ENCODE assay signal across 16 cellular contexts in the genomic region with DNA sequence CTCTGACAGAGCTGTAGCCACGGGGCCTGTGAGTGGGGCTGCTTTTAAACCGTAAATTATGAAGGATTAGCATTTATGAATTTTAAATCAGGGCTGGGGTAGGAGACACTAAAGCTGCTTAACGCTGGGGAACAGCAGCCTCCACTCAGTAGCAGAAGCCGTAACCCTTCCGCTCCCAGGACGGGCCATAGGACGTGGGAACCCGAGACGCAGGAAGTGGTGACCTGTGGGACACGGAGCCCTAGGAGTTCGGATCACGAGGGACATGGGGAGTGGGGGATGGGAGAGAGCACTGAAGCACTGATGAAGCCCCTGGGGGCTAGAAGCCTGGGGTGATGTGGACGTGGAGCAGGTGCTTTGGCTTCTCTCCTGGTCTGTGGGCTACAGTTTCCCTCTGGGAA.
DNase-seq lines count a peak whose midpoint lies in the region; ATAC-seq, FAIRE-seq and TF ChIP-seq lines count a peak whose summit lies in the region.
"Had no signal": no experiment of that assay in that cellular context is flagged by ENCODE, and none has a peak within 500 bp of the region (broad histone marks: within the 10 kb centered on the region; RNA-seq: fewer than 3 reads in every experiment).

No MANE protein-coding gene starts in this region.

- intact Hi-C loops in kidney (cut with DNase I) = no loop called here

- H3K9me3 Mint-ChIP-seq in GM23338 = no peaks in the 10 kb centered on the region; the same call in 2 of the 3 replicates
- H3K9me3 Mint-ChIP-seq in effector memory CD8-positive, alpha-beta T cell = no peaks in the 10 kb centered on the region

- no peak overlapping the region for H3K27ac Mint-ChIP-seq in GM23338
- H3K27ac Mint-ChIP-seq in effector memory CD8-positive, alpha-beta T cell = no peak overlapping the region

- H3K79me2 ChIP-seq in GM23338 (replicated peaks; ENCODE audit: insufficient read depth) = no peaks in the 10 kb centered on the region

- H3K9ac ChIP-seq in kidney (ENCODE audit: low read length in 2 of 2) = no peak overlapping the region
- H3K9ac ChIP-seq: KMS-11 had no signal

- no peaks in the 10 kb centered on the region for H4K20me1 ChIP-seq in GM23338 (replicated peaks; ENCODE audit: insufficient read depth)

- H3K27ac ChIP-seq in GM23338 (ENCODE audit: low read depth) (no peak overlapping the region), kidney (ENCODE audit: low read depth in 2 of 2, low read length in 2 of 2) (no peak overlapping the region)
- H3K27ac ChIP-seq: gastroesophageal sphincter, KMS-11, neutrophil, SJSA1 had no signal

- H3K4me1 ChIP-seq in GM23338 (ENCODE audit: insufficient read depth) (peaks cover 30% of the 10 kb centered on the region; the same call in 1 of the 2 replicates), kidney (ENCODE audit: control insufficient read depth in 1 of 2, insufficient read depth in 1 of 2, low read depth in 1 of 2, low read length in 2 of 2) (peaks cover 0 to 11% of the 10 kb centered on the region in 2 donors)

- ATAC-seq in GM23338 (peak; percentile 3; the same call in 1 of the 3 replicates), HG02678 (IDR thresholded peaks at IDR 0.05; ENCODE audit: unreplicated experiment) (no peak)
- no peak for ATAC-seq in effector memory CD8-positive, alpha-beta T cell (replicated peaks)
- ATAC-seq: gastroesophageal sphincter, left colon had no signal

- H2AFZ ChIP-seq in GM23338 = no peak overlapping the region

- no peaks in the 10 kb centered on the region for H3K9me2 ChIP-seq in GM23338 (ENCODE audit: insufficient read depth)

- no peak for FAIRE-seq in kidney (lab: Jason Lieb, UNC)

- H3K27me3 ChIP-seq in GM23338 (ENCODE audit: insufficient read depth) = no peaks in the 10 kb centered on the region
- H3K27me3 ChIP-seq: SJSA1 had no signal

- peaks cover 47% of the 10 kb centered on the region for H3K4me1 Mint-ChIP-seq in GM23338
- no peaks in the 10 kb centered on the region for H3K4me1 Mint-ChIP-seq in effector memory CD8-positive, alpha-beta T cell (ENCODE audit: low read depth in 2 of 2)

- H3K36me3 ChIP-seq in GM23338 (ENCODE audit: insufficient read depth) (no peaks in the 10 kb centered on the region), kidney (ENCODE audit: control insufficient read depth in 1 of 2, insufficient read depth in 2 of 2, low read length in 2 of 2) (no peaks in the 10 kb centered on the region)
- H3K36me3 ChIP-seq: gastroesophageal sphincter, neutrophil, SJSA1 had no signal

- H3K4me3 ChIP-seq in GM23338 = no peak overlapping the region
- H3K4me3 ChIP-seq in kidney (ENCODE audit: low read length in 2 of 2) = no peak overlapping the region
- H3K4me3 ChIP-seq: gastroesophageal sphincter, SJSA1 had no signal

- H3K9me3 ChIP-seq in kidney (ENCODE audit: control insufficient read depth in 1 of 2, low read length in 2 of 2) = no peaks in the 10 kb centered on the region
- H3K9me3 ChIP-seq: gastroesophageal sphincter, neutrophil, SJSA1 had no signal

- TF ChIP-seq CTCF in GM23338 (conservative IDR thresholded peaks at IDR 0.05; ENCODE audit: low read depth in 2 of 2) = no peak
- no peak for TF ChIP-seq CTCF in kidney (IDR thresholded peaks at IDR 0.05; ENCODE audit: borderline replicate concordance, extremely low read depth, insufficient read depth)

- 0 out of 2 replicates have a peak overlapping the region, but pooled peaks have one; percentile 38 for H3K4me2 ChIP-seq in GM23338

- no peaks in the 10 kb centered on the region for H3K36me3 Mint-ChIP-seq in GM23338 (ENCODE audit: low read depth)
- no peaks in the 10 kb centered on the region for H3K36me3 Mint-ChIP-seq in effector memory CD8-positive, alpha-beta T cell (ENCODE audit: insufficient read depth)

- DNase-seq in COR-L47 (lab: John Stamatoyannopoulos, UW) (peak; percentile 55), GM23338 (ENCODE audit: low spot score) (peak; percentile 46), NCI-H69 (lab: John Stamatoyannopoulos, UW) (peak; percentile 88), kidney (peak; percentile 62), NCI-H226 (no peak)
- no peak for DNase-seq in activated effector memory CD4-positive, alpha-beta T cell treated with Interleukin-2 at 50 U/mL for 16 hours
- DNase-seq in effector memory CD8-positive, alpha-beta T cell = no peak
- DNase-seq: AML-193, left colon, midbrain, T-helper 9 cell had no signal

- no peak overlapping the region for H3K4me3 Mint-ChIP-seq in GM23338
- H3K4me3 Mint-ChIP-seq in effector memory CD8-positive, alpha-beta T cell = no peak overlapping the region

- H3K27me3 Mint-ChIP-seq in GM23338 (ENCODE audit: insufficient read depth, low read depth, poor library complexity) = peaks cover 14% of the 10 kb centered on the region
- H3K27me3 Mint-ChIP-seq in effector memory CD8-positive, alpha-beta T cell = peaks cover 9 to 52% of the 10 kb centered on the region in 2 donors

- no peaks in the 10 kb centered on the region for H3F3A ChIP-seq in GM23338 (replicated peaks; ENCODE audit: low read depth)

TF ChIP-seq in GM23338, 12 proteins besides CTCF, POLR2A, EP300 and RAD21:
- TF ChIP-seq JUNB (IDR thresholded peaks at IDR 0.05; ENCODE audit: unreplicated experiment) (no peak), EZH2 (IDR thresholded peaks at IDR 0.05; ENCODE audit: low read depth, unreplicated experiment) (no peak)

Comparison
In these comparisons a context has a peak if more than half of its experiments do, and no peak if none do; other contexts are left out.
1. DNase-seq: peak in COR-L47 (single experiment), GM23338 (single experiment), NCI-H69 (single experiment) and kidney (single experiment); none in activated effector memory CD4-positive, alpha-beta T cell treated with Interleukin-2 at 50 U/mL for 16 hours (single experiment), NCI-H226 (single experiment) and effector memory CD8-positive, alpha-beta T cell (0 of 3).